In the genomic region with DNA sequence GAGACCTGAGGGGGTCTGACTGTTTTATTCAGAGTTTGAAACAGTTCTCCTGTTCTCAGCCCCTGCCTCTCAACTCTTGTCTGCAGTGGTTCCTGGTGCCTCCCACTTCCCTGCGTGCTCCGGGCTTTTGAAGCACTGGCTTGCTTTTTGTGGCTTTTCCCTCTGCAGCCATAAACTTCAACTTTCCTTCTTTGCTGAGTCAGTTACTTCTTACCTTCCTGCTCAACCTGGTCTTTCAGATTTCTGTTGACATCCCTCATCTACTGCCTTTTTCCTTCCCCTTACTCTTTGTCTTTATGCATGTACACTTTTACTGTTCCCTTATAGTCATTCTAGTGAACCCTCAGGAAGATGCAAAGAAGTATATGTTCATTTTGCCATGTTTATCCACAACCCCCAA, we compare ENCODE assay signal across 1 cellular context.
TF ChIP-seq lines count a peak whose summit lies in the region.

No MANE protein-coding gene starts in this region.

TF ChIP-seq in IMR-90, 13 proteins besides CTCF, POLR2A, EP300 and RAD21:
- no peak for TF ChIP-seq RFX5 (IDR thresholded peaks at IDR 0.05; ENCODE audit: low read depth, low read length)
